In the genomic region with DNA sequence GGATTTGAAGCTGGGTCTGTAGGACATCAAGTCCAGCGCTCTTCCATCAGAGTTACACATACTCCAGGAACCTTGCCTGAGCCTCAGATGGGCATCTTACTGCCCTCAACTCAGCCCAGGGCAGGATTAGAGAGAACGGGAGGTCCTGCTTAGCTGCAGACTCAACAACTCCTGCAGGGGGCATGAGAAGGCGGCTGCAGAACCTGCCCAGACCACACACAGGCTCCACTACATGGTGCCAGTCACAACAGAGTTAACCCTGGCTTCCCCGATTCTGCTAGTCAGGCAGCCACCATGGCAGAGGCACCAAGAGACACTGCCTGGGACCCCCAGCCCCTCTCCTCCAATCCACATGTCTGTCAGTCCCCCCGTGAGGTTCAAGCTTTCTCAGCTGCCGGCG, we compare ENCODE assay signal across 12 cellular contexts. TPM values are rescaled to one million over a fixed set of nuclear protein-coding genes. Genes with fewer than 3 reads are reported as not detected.
DNase-seq lines count a peak whose midpoint lies in the region; ATAC-seq and TF ChIP-seq lines count a peak whose summit lies in the region.
"Had no signal": no experiment of that assay in that cellular context is flagged by ENCODE, and none has a peak within 500 bp of the region (broad histone marks: within the 10 kb centered on the region; RNA-seq: fewer than 3 reads in every experiment).

No MANE protein-coding gene starts in this region.

- H3K9me3 ChIP-seq in Panc1 (ENCODE audit: control insufficient read depth, insufficient read depth, low read depth, low read length) (no peaks in the 10 kb centered on the region), MG63 (no peaks in the 10 kb centered on the region)
- H3K9me3 ChIP-seq: ascending aorta had no signal

- DNase-seq in AG09309 (ENCODE audit: low read depth) (no peak), Panc1 (ENCODE audit: low read depth, low spot score) (no peak), foreskin keratinocyte (no peak), NCI-H526 (lab: John Stamatoyannopoulos, UW) (no peak), cerebellar cortex (ENCODE audit: low spot score) (no peak), MG63 (no peak)
- DNase-seq: NCI-H1417 treated with DMSO at 0.1 percent for 48 hours; stimulated activated naive CD4-positive, alpha-beta T cell had no signal

- CTCF ChIA-PET in Panc1 (lab: Charles Lee), result no interaction called here

- H3K4me1 ChIP-seq in Panc1 (ENCODE audit: control insufficient read depth, insufficient read depth, low read length) (peaks cover 15% of the 10 kb centered on the region), foreskin keratinocyte (no peaks in the 10 kb centered on the region)
- H3K4me1 ChIP-seq: ascending aorta had no signal

- no TSS peak for BruUV-seq in Panc1 (replicated peaks; lab: Mats Ljungman, UMichigan)

- H3K4me3 ChIP-seq in AG09309 (ENCODE audit: control insufficient read depth, low read depth, low read length), result no peak overlapping the region
- no peak overlapping the region for H3K4me3 ChIP-seq in Panc1 (ENCODE audit: low read depth in 2 of 2, low read length in 2 of 2)
- H3K4me3 ChIP-seq in MG63, result no peak overlapping the region
- H3K4me3 ChIP-seq: ascending aorta had no signal

- intact Hi-C loops in Panc1 (cut with micrococcal nuclease; ENCODE audit: unreplicated experiment), result no loop called here

- in situ Hi-C loops in Panc1 (cut with HindIII; ENCODE audit: low pct_unique_long_range_greater_than_20kb, low sequenced_read_pairs), result no loop called here

- H3K36me3 ChIP-seq in Panc1 (ENCODE audit: control insufficient read depth, insufficient read depth, low read length), result no peaks in the 10 kb centered on the region
- H3K36me3 ChIP-seq in MG63, result no peaks in the 10 kb centered on the region
- H3K36me3 ChIP-seq: ascending aorta had no signal

- ATAC-seq in Panc1 (0 out of 2 replicates have a peak, but pooled peaks have one; percentile 54), foreskin keratinocyte (peak; percentile 30), GM18870 (IDR thresholded peaks at IDR 0.05; ENCODE audit: unreplicated experiment) (no peak)

- TF ChIP-seq CTCF in AG09309 (IDR thresholded peaks at IDR 0.05; ENCODE audit: control insufficient read depth, insufficient read depth, low read depth, low read length, missing control alignments) (peak; percentile 40), GM12874 (IDR thresholded peaks at IDR 0.05; ENCODE audit: insufficient read depth, low read depth, low read length) (peak; percentile 33; the same call in 1 of the 2 replicates), Panc1 (IDR thresholded peaks at IDR 0.05) (no peak), foreskin keratinocyte (conservative IDR thresholded peaks at IDR 0.05) (peak; percentile 38)

- H3K27ac ChIP-seq in Panc1 (ENCODE audit: low read length) (no peak overlapping the region), foreskin keratinocyte (no peak overlapping the region)
- H3K27ac ChIP-seq: ascending aorta had no signal

- H3K27me3 ChIP-seq in Panc1 (ENCODE audit: control insufficient read depth, insufficient read depth, low read length) (no peaks in the 10 kb centered on the region), foreskin keratinocyte (no peaks in the 10 kb centered on the region), MG63 (no peaks in the 10 kb centered on the region)
- H3K27me3 ChIP-seq: ascending aorta had no signal

- POLR2A ChIA-PET in Panc1 (lab: Charles Lee), result no interaction called here

RNA-seq across cellular contexts. Expression of a gene that starts 23.9 kb away (rescaled TPM):
- total RNA-seq in Panc1 (2021; ENCODE audit: unreplicated experiment), result 0.15 TPM
- polyA plus RNA-seq in Panc1 (2012; ENCODE audit: insufficient read length), result not detected
- not detected in 2 replicates for total RNA-seq in foreskin keratinocyte
- not detected in 2 replicates for polyA plus RNA-seq in foreskin keratinocyte
- not detected in 2 replicates for total RNA-seq in MG63 (2014; rRNA removed; shearing (Covaris generic); ENCODE audit: low replicate concordance)
- total RNA-seq: ascending aorta, mononuclear cell had no signal
